Comparison of ENCODE assay signal across 26 cellular contexts in genomic region chr12:3629082-3629830, GRCh38.
DNase-seq lines count a peak whose midpoint lies in the region; ATAC-seq, FAIRE-seq and TF ChIP-seq lines count a peak whose summit lies in the region.
"Had no signal": no experiment of that assay in that cellular context is flagged by ENCODE, and none has a peak within 500 bp of the region (broad histone marks: within the 10 kb centered on the region; RNA-seq: fewer than 3 reads in every experiment).

No MANE protein-coding gene starts in this region.

- no TSS peak for BruUV-seq in HepG2 (replicated peaks; lab: Mats Ljungman, UMichigan)

- CTCF ChIA-PET in HepG2 (lab: Yijun Ruan, JAX; ENCODE audit: low intra/inter-chr PET ratio, low total read pairs) (no interaction called here), H1 (lab: Charles Lee; ENCODE audit: partially characterized antibody) (interaction anchor here (0.6 to 2.6 kb wide), 7 partner anchors 12 to 329 kb away, joined by 3 to 6 read pairs (median 4); no protein-coding TSS in a partner anchor)

- WGBS in HepG2 (ENCODE audit: low lambda C conversion rate): 5% methylated on average over 14 of the region's 14 CpGs
- 84% methylated on average over 5 of the region's 14 CpGs for WGBS in right lobe of liver (ENCODE audit: insufficient coverage, low coverage, low lambda C conversion rate, missing lambda C conversion rate)
- WGBS in H1 (ENCODE audit: extremely low coverage in 1 of 2, insufficient coverage in 1 of 2, insufficient read length in 1 of 2, insufficient replicate concordance in 2 of 2, low coverage in 1 of 2, low lambda C conversion rate in 2 of 2, missing lambda C conversion rate in 1 of 2), 2 experiments: 89% methylated on average over 14 of the region's 14 CpGs; no CpG with 5 or more reads in 1 of the 2 experiments
- 66% methylated on average over 14 of the region's 14 CpGs for WGBS in right cardiac atrium

- H3K27me3 ChIP-seq in HepG2 (ENCODE audit: control insufficient read depth in 1 of 2, insufficient read depth in 2 of 2, low read length in 2 of 2) (peaks cover 4 to 34% of the 10 kb centered on the region in 2 experiments; a peak in 4 of 5 replicates), right lobe of liver (no peaks in the 10 kb centered on the region), H1 (replicated peaks in 1 of 4; ENCODE audit: control insufficient read depth in 3 of 4, extremely low read depth in 1 of 4, insufficient read depth in 3 of 4, low read length in 3 of 4) (no peaks in the 10 kb centered on the region), right cardiac atrium (ENCODE audit: control insufficient read depth, insufficient read depth) (no peaks in the 10 kb centered on the region)
- H3K27me3 ChIP-seq: tibial nerve had no signal

- no peak overlapping the region for H3K56ac ChIP-seq in H1 (replicated peaks; ENCODE audit: insufficient read length, low read depth, low read length)

- TF ChIP-seq EP300 in HepG2 (IDR thresholded peaks at IDR 0.05; ENCODE audit: low read depth in 2 of 2, low read length in 2 of 2) (no peak), HepG2 (CRISPR knock-in tag; IDR thresholded peaks at IDR 0.05; ENCODE audit: borderline replicate concordance) (no peak), H1 (IDR thresholded peaks at IDR 0.05; ENCODE audit: borderline replicate concordance in 1 of 2, low read depth in 2 of 2, low read length in 2 of 2) (no peak)

- H4K91ac ChIP-seq in H1 (replicated peaks; ENCODE audit: insufficient read length, low read length): no peak overlapping the region

- no peak overlapping the region for H3K27ac ChIP-seq in HepG2 (ENCODE audit: extremely low read length, insufficient read depth, low read length)
- H3K27ac ChIP-seq in right lobe of liver: no peak overlapping the region
- no peak overlapping the region for H3K27ac ChIP-seq in H1 (ENCODE audit: low read depth, low read length)
- peak overlapping the region; percentile 73 for H3K27ac ChIP-seq in right cardiac atrium (ENCODE audit: low read length)
- H3K27ac ChIP-seq: A549, epithelial cell of prostate, tibial nerve had no signal

- no peaks in the 10 kb centered on the region for H3K36me3 ChIP-seq in HepG2 (replicated peaks in 1 of 2; ENCODE audit: control insufficient read depth in 1 of 2, insufficient read depth in 2 of 2, low read length in 2 of 2)
- H3K36me3 ChIP-seq in right lobe of liver: no peaks in the 10 kb centered on the region
- no peaks in the 10 kb centered on the region for H3K36me3 ChIP-seq in H1 (ENCODE audit: control insufficient read depth in 2 of 4, insufficient read depth in 4 of 4, low read length in 3 of 4)

- no peaks in the 10 kb centered on the region for H3K4me1 ChIP-seq in HepG2 (ENCODE audit: insufficient read depth, low read length)
- H3K4me1 ChIP-seq in right lobe of liver: no peaks in the 10 kb centered on the region
- H3K4me1 ChIP-seq in H1 (replicated peaks in 1 of 4; ENCODE audit: control insufficient read depth in 3 of 4, insufficient read depth in 4 of 4, low read length in 3 of 4): no peaks in the 10 kb centered on the region; a peak in 2 of 7 replicates
- H3K4me1 ChIP-seq in right cardiac atrium (ENCODE audit: control insufficient read depth, insufficient read depth, low read length): no peaks in the 10 kb centered on the region
- H3K4me1 ChIP-seq: A549, tibial nerve had no signal

- H3K9me3 ChIP-seq in HepG2 (ENCODE audit: low read length): no peaks in the 10 kb centered on the region
- no peaks in the 10 kb centered on the region for H3K9me3 ChIP-seq in right lobe of liver
- no peaks in the 10 kb centered on the region for H3K9me3 ChIP-seq in H1 (ENCODE audit: insufficient read depth in 2 of 2, low read depth in 1 of 2, low read length in 1 of 2)
- no peaks in the 10 kb centered on the region for H3K9me3 ChIP-seq in right cardiac atrium (ENCODE audit: control insufficient read depth, low read length)
- H3K9me3 ChIP-seq: A549, tibial nerve had no signal

- peak overlapping the region; percentile 68; the same call in 1 of the 2 replicates for H2BK12ac ChIP-seq in H1 (ENCODE audit: low read depth, low read length)

- H3K4me3 ChIP-seq in HepG2 (replicated peaks in 1 of 3; ENCODE audit: insufficient read depth in 1 of 3, low read depth in 2 of 3, low read length in 3 of 3): no peak overlapping the region
- no peak overlapping the region for H3K4me3 ChIP-seq in right lobe of liver
- H3K4me3 ChIP-seq in H1 (ENCODE audit: extremely low read depth in 1 of 4, insufficient read depth in 2 of 4, low read depth in 3 of 4, low read length in 4 of 4): no peak overlapping the region; a peak in 1 of 8 replicates
- H3K4me3 ChIP-seq in right cardiac atrium (ENCODE audit: low read length): no peak overlapping the region
- H3K4me3 ChIP-seq: A549, lung, tibial nerve had no signal

- peak overlapping the region; percentile 40; the same call in 1 of the 2 replicates for H2BK5ac ChIP-seq in H1 (ENCODE audit: low read depth, low read length)

- H3K4ac ChIP-seq in H1 (replicated peaks; ENCODE audit: insufficient read length, low read depth, low read length): no peak overlapping the region

- POLR2A ChIA-PET in HepG2 (lab: Yijun Ruan, JAX): no interaction called here
- POLR2A ChIA-PET in H1 (lab: Charles Lee; ENCODE audit: partially characterized antibody): interaction anchor here (0.7 to 0.9 kb wide), 2 partner anchors 19 to 499 kb away, joined by 3 read pairs; no protein-coding TSS in a partner anchor

- TF ChIP-seq POLR2A in HepG2 (IDR thresholded peaks at IDR 0.05; ENCODE audit: insufficient read depth in 1 of 2, low read depth in 2 of 2, low read length in 2 of 2) (no peak), right lobe of liver (IDR thresholded peaks at IDR 0.05) (no peak), H1 (IDR thresholded peaks at IDR 0.05; ENCODE audit: control extremely low read depth in 1 of 2, low read depth in 2 of 2, low read length in 2 of 2) (no peak)

- H2AFZ ChIP-seq in HepG2 (ENCODE audit: low read length): no peak overlapping the region
- no peak overlapping the region for H2AFZ ChIP-seq in H1 (ENCODE audit: low read length)

- H3K4me2 ChIP-seq in HepG2 (ENCODE audit: low read depth, low read length): no peak overlapping the region
- H3K4me2 ChIP-seq in H1 (ENCODE audit: insufficient read depth in 1 of 2, low read depth in 2 of 2, low read length in 2 of 2): no peak overlapping the region
- H3K4me2 ChIP-seq: A549 had no signal

- no peak overlapping the region for H2BK20ac ChIP-seq in H1 (ENCODE audit: low read length)

- no peak overlapping the region; the same call in 1 of the 2 replicates for H2AK5ac ChIP-seq in H1 (ENCODE audit: low read depth, low read length)

- no peak overlapping the region for H4K5ac ChIP-seq in H1 (ENCODE audit: insufficient read length, low read depth, low read length)

- no peak overlapping the region for H2BK120ac ChIP-seq in H1 (replicated peaks; ENCODE audit: low read depth, low read length)

- H3K9ac ChIP-seq in HepG2 (ENCODE audit: insufficient read depth, low read depth, low read length): no peak overlapping the region
- H3K9ac ChIP-seq in H1 (replicated peaks in 1 of 4; ENCODE audit: extremely low read depth in 1 of 4, low read depth in 3 of 4, low read length in 3 of 4): no peak overlapping the region

- H4K20me1 ChIP-seq in HepG2 (ENCODE audit: insufficient read depth, low read length) (no peaks in the 10 kb centered on the region), H1 (replicated peaks in 1 of 2; ENCODE audit: control insufficient read depth in 1 of 2, insufficient read depth in 2 of 2, low read length in 2 of 2) (peaks cover 0 to 1% of the 10 kb centered on the region in 2 experiments)

- in situ Hi-C loops in HepG2 (cut with HindIII; ENCODE audit: extremely low pct_ligation_motif_present, low pct_unique_long_range_greater_than_20kb): no loop called here

- H3K23me2 ChIP-seq in H1 (ENCODE audit: low read depth, low read length): no peaks in the 10 kb centered on the region

- DNase-seq in HepG2 (ENCODE audit: low spot score): no peak
- no peak for DNase-seq in right lobe of liver
- no peak for DNase-seq in H1 (ENCODE audit: low read depth in 1 of 2, low spot score in 2 of 2)
- DNase-seq in right cardiac atrium: peak in 2 of 3 donors; percentile 63 to 72
- DNase-seq in urothelium cell line (ENCODE audit: low spot score): no peak
- no peak for DNase-seq in occipital lobe (lab: John Stamatoyannopoulos, UW)
- DNase-seq in AG20443 (ENCODE audit: low spot score): no peak
- DNase-seq: activated CD4-positive, alpha-beta T cell treated with anti-CD3 and anti-CD28 coated beads, Interleukin-2, amount 50 U/mL, for 48 hours; activated CD8-positive, alpha-beta memory T cell treated with anti-CD3 and anti-CD28 coated beads, Interleukin-2, amount 50 U/mL, for 48 hours; activated gamma-delta T cell; DMS153; KBM-7; NCI-H1105; NCI-H187 treated with DMSO at 0.1 percent for 48 hours; NCI-H526 treated with DMSO at 0.1 percent for 48 hours; stimulated activated CD8-positive, alpha-beta memory T cell treated with anti-CD3 and anti-CD28 coated beads, Interleukin-4, amount 100 ng/mL, for 48 hours; T-cell had no signal

- H3K79me2 ChIP-seq in HepG2 (ENCODE audit: insufficient read depth, low read length): no peaks in the 10 kb centered on the region
- no peaks in the 10 kb centered on the region for H3K79me2 ChIP-seq in H1 (ENCODE audit: control insufficient read depth in 1 of 2, insufficient read depth in 2 of 2, low read length in 2 of 2)

- TF ChIP-seq CTCF in HepG2 (CRISPR knock-in tag; IDR thresholded peaks at IDR 0.05) (no peak), right lobe of liver (IDR thresholded peaks at IDR 0.05) (no peak), H1 (IDR thresholded peaks at IDR 0.05; ENCODE audit: control extremely low read depth in 1 of 3, insufficient read depth in 1 of 3, low read depth in 1 of 3, low read length in 3 of 3) (no peak)

- FAIRE-seq in HepG2 (lab: Jason Lieb, UNC) (no peak), H1 (lab: Jason Lieb, UNC) (no peak), urothelium cell line (lab: Jason Lieb, UNC) (peak; percentile 61)
- FAIRE-seq: A549, astrocyte, GM19239, RCC 7860 had no signal

- TF ChIP-seq RAD21 in HepG2 (CRISPR knock-in tag; IDR thresholded peaks at IDR 0.05): no peak
- no peak for TF ChIP-seq RAD21 in H1 (IDR thresholded peaks at IDR 0.05 in 1 of 2, conservative IDR thresholded peaks at IDR 0.05 in 1 of 2; ENCODE audit: low read depth in 2 of 2, low read length in 2 of 2)

- H3K79me1 ChIP-seq in H1 (ENCODE audit: low read depth, low read length): no peaks in the 10 kb centered on the region; the same call in 1 of the 2 replicates

- H3K14ac ChIP-seq in H1 (ENCODE audit: insufficient read length): no peak overlapping the region

- H3K23ac ChIP-seq in H1 (ENCODE audit: insufficient read length): no peak overlapping the region

- no peak overlapping the region for H2BK15ac ChIP-seq in H1 (ENCODE audit: low read length)

- intact Hi-C loops in HepG2 (cut with micrococcal nuclease; ENCODE audit: unreplicated experiment): no loop called here
- intact Hi-C loops in right lobe of liver (cut with DNase I): no loop called here
- intact Hi-C loops in right cardiac atrium (cut with DNase I): no loop called here

- ATAC-seq in HepG2: peak; percentile 69
- no peak for ATAC-seq in right lobe of liver
- peak; percentile 46 to 67 for ATAC-seq in right cardiac atrium
- no peak for ATAC-seq in GM19455 (IDR thresholded peaks at IDR 0.05; ENCODE audit: unreplicated experiment)
- ATAC-seq: A549, HCT116, T-cell had no signal

- no peak overlapping the region for H3K18ac ChIP-seq in H1 (ENCODE audit: extremely low read depth, low read length)

- H4K8ac ChIP-seq in H1 (ENCODE audit: extremely low read depth, insufficient read depth, low read length): no peak overlapping the region

Comparison
In these comparisons a context has a peak if more than half of its experiments do, and no peak if none do; other contexts are left out.
1. ATAC-seq: peak in HepG2 (single experiment) and right cardiac atrium (2 of 2); none in right lobe of liver (0 of 4) and GM19455 (single experiment).
2. DNase-seq: peak in right cardiac atrium (2 of 3); none in HepG2 (single experiment), right lobe of liver (0 of 3), H1 (0 of 2), urothelium cell line (single experiment), occipital lobe (single experiment) and AG20443 (single experiment).